ENCODE assay signal across 1 cellular context in genomic region chr11:34787348-34787747, GRCh38.
TF ChIP-seq lines count a peak whose summit lies in the region.

No MANE protein-coding gene starts in this region.

TF ChIP-seq in SK-N-SH, 30 proteins besides CTCF, POLR2A, EP300 and RAD21 (continued from another document):
- TF ChIP-seq REST (IDR thresholded peaks at IDR 0.05; ENCODE audit: low read depth, low read length): no peak
- TF ChIP-seq TAF1 (IDR thresholded peaks at IDR 0.05; ENCODE audit: borderline replicate concordance, low read depth, low read length): no peak
- TF ChIP-seq POLR2AphosphoS5 (IDR thresholded peaks at IDR 0.05; ENCODE audit: low read depth, low read length): no peak
- TF ChIP-seq FOXM1 (IDR thresholded peaks at IDR 0.05; ENCODE audit: low read depth): no peak
- TF ChIP-seq IRF3 (IDR thresholded peaks at IDR 0.05; ENCODE audit: low read depth, low read length): no peak
- no peak for TF ChIP-seq RXRA (IDR thresholded peaks at IDR 0.05; ENCODE audit: borderline replicate concordance, low read depth)
- TF ChIP-seq ELF1 (IDR thresholded peaks at IDR 0.05): no peak
- TF ChIP-seq PBX3 (IDR thresholded peaks at IDR 0.05): no peak
- no peak for TF ChIP-seq SMC3 (IDR thresholded peaks at IDR 0.05; ENCODE audit: low read depth, low read length)
- no peak for TF ChIP-seq TCF12 (IDR thresholded peaks at IDR 0.05)
